ENCODE assay signal across 19 cellular contexts in genomic region chr20:18394363-18394762, GRCh38.
"Had no signal": no experiment of that assay in that cellular context is flagged by ENCODE, and none has a peak within 500 bp of the region (broad histone marks: within the 10 kb centered on the region; RNA-seq: fewer than 3 reads in every experiment).

No MANE protein-coding gene starts in this region.

- H3K4me3 Mint-ChIP-seq: natural killer cell had no signal

- H3K36me3 ChIP-seq: colonic mucosa, gastrocnemius medialis, thoracic aorta, transverse colon had no signal

- H3K9me3 Mint-ChIP-seq: natural killer cell had no signal

- DNase-seq: caudate nucleus; colonic mucosa; effector memory CD4-positive, alpha-beta T cell; gastrocnemius medialis; islet precursor cell; mammary epithelial cell; mucosa of descending colon; natural killer cell; stimulated activated naive CD4-positive, alpha-beta T cell; stomach; substantia nigra; transverse colon had no signal

- H3K27ac Mint-ChIP-seq: natural killer cell had no signal

- H3K27me3 ChIP-seq: colonic mucosa, esophagus muscularis mucosa, gastrocnemius medialis, neutrophil, stomach, transverse colon had no signal

- H3K4me3 ChIP-seq: colonic mucosa, esophagus muscularis mucosa, gastrocnemius medialis, mucosa of descending colon, skin epidermis, stomach, thoracic aorta, transverse colon had no signal

- H3K27ac ChIP-seq: colonic mucosa, epithelial cell of prostate, esophagus muscularis mucosa, gastrocnemius medialis, neutrophil, skin epidermis, stomach, thoracic aorta, transverse colon had no signal

- H3K9me3 ChIP-seq: colonic mucosa, esophagus muscularis mucosa, gastrocnemius medialis, mucosa of descending colon, neutrophil, stomach, thoracic aorta, transverse colon had no signal

- H3K4me1 ChIP-seq: colonic mucosa, esophagus muscularis mucosa, gastrocnemius medialis, stomach, transverse colon had no signal

- ATAC-seq: gastrocnemius medialis, left lobe of liver, mucosa of descending colon, natural killer cell, sciatic nerve had no signal

- H3K4me1 Mint-ChIP-seq: natural killer cell had no signal

- H3K36me3 Mint-ChIP-seq: natural killer cell had no signal
